11 cellular contexts compared by ENCODE assay signal in the genomic region with DNA sequence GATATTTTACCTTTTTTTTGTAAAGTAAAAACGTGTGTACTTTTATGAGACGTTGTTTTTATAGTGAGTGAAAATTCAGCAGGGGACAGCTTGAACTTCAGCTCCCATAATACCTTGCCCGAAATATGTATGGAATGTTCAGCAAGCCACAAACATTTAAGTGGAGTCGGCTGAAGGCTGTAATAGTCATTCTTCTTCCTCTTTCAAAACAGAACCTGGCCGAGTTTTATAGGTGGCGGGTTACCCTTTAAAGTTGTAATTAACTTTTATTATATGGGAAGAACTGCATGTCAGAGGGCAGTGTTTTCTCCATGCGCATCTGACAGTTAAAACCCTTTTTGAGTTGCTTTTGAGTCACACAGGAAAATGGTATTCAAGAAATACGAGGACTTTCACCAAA. TPM values are rescaled to one million over a fixed set of nuclear protein-coding genes. Genes with fewer than 3 reads are reported as not detected.
DNase-seq lines count a peak whose midpoint lies in the region; ATAC-seq and TF ChIP-seq lines count a peak whose summit lies in the region.
"Had no signal": no experiment of that assay in that cellular context is flagged by ENCODE, and none has a peak within 500 bp of the region (broad histone marks: within the 10 kb centered on the region; RNA-seq: fewer than 3 reads in every experiment).

No MANE protein-coding gene starts in this region.

- no peak overlapping the region for H3K27ac Mint-ChIP-seq in Caco-2 (ENCODE audit: unreplicated experiment)
- H3K27ac Mint-ChIP-seq in effector memory CD8-positive, alpha-beta T cell, result no peak overlapping the region

- DNase-seq in Caco-2 (peak; percentile 58 to 69), LoVo (ENCODE audit: low spot score) (peak; percentile 81), mammary epithelial cell (peak; percentile 76), myocyte (ENCODE audit: low read depth) (peak; percentile 58), NCI-H82 (lab: John Stamatoyannopoulos, UW) (no peak), SHP77 treated with DMSO at 0.1 percent for 48 hours (lab: John Stamatoyannopoulos, UW) (no peak)
- no peak for DNase-seq in effector memory CD8-positive, alpha-beta T cell
- DNase-seq: amygdala; NCI-H1417; stimulated activated CD4-positive, alpha-beta T cell treated with anti-CD3 and anti-CD28 coated beads, Interleukin-1b, Interleukin-23, amount 100 ng/mL, for 48 hours had no signal

- no peaks in the 10 kb centered on the region for H3K27me3 Mint-ChIP-seq in Caco-2 (ENCODE audit: insufficient read depth, unreplicated experiment)
- no peaks in the 10 kb centered on the region for H3K27me3 Mint-ChIP-seq in effector memory CD8-positive, alpha-beta T cell

- dilution Hi-C loops in mammary epithelial cell (cut with HindIII; ENCODE audit: low sequenced_read_pairs), result no loop called here

- POLR2A ChIA-PET in Caco-2 (lab: Charles Lee), result no interaction called here

- BruUV-seq in Caco-2 (replicated peaks; lab: Mats Ljungman, UMichigan) (no TSS peak), mammary epithelial cell (replicated peaks; lab: Mats Ljungman, UMichigan) (no TSS peak)

- H3K36me3 ChIP-seq in Caco-2 (ENCODE audit: control insufficient read depth, insufficient read depth, low read length) (no peaks in the 10 kb centered on the region), mammary epithelial cell (ENCODE audit: insufficient read depth, low read length) (no peaks in the 10 kb centered on the region)

- H3K4me3 ChIP-seq in Caco-2 (ENCODE audit: low read depth, low read length) (no peak overlapping the region), mammary epithelial cell (replicated peaks in 1 of 3; ENCODE audit: insufficient read depth in 1 of 3, low read depth in 2 of 3, low read length in 3 of 3) (peak overlapping the region in 1 of 3 experiments; percentile 6)

- in situ Hi-C loops in mammary epithelial cell (cut with MboI; ENCODE audit: low sequenced_read_pairs in 2 of 2), result no loop called here

- 3% methylated on average over 8 of the region's 8 CpGs for WGBS in mammary epithelial cell (ENCODE audit: low coverage, missing lambda C conversion rate)

- H3K9ac ChIP-seq in mammary epithelial cell (ENCODE audit: insufficient read depth, low read length), result no peak overlapping the region

- no peaks in the 10 kb centered on the region for H4K20me1 ChIP-seq in mammary epithelial cell (ENCODE audit: insufficient read depth, low read length)

- H3K27me3 ChIP-seq in Caco-2 (replicated peaks; ENCODE audit: control insufficient read depth, insufficient read depth, low read length) (no peaks in the 10 kb centered on the region), mammary epithelial cell (ENCODE audit: insufficient read depth, low read length) (peaks cover 3% of the 10 kb centered on the region)

- H2AFZ ChIP-seq in mammary epithelial cell (ENCODE audit: low read depth, low read length), result no peak overlapping the region

- ATAC-seq in HG03571 (IDR thresholded peaks at IDR 0.05; ENCODE audit: unreplicated experiment), result no peak
- ATAC-seq in effector memory CD8-positive, alpha-beta T cell (replicated peaks), result no peak

- peaks cover 12% of the 10 kb centered on the region for H3K4me1 Mint-ChIP-seq in Caco-2 (ENCODE audit: low read depth, unreplicated experiment)
- peaks cover 7 to 13% of the 10 kb centered on the region in 2 donors for H3K4me1 Mint-ChIP-seq in effector memory CD8-positive, alpha-beta T cell (ENCODE audit: low read depth in 2 of 2)

- H3K4me1 ChIP-seq in Caco-2, result peaks cover 22% of the 10 kb centered on the region
- peaks cover 16% of the 10 kb centered on the region for H3K4me1 ChIP-seq in mammary epithelial cell (ENCODE audit: insufficient read depth, low read length)

- intact Hi-C loops in Caco-2 (cut with micrococcal nuclease; ENCODE audit: unreplicated experiment), result loop anchor here (1.0 to 5.0 kb wide), 2 partner anchors 44 to 101 kb away; no protein-coding TSS in a partner anchor
- intact Hi-C loops in mammary epithelial cell (cut with micrococcal nuclease), result loop anchor here (1.0 to 5.0 kb wide), 3 partner anchors 34 to 101 kb away; no protein-coding TSS in a partner anchor

- CTCF ChIA-PET in Caco-2 (lab: Charles Lee) (no interaction called here), mammary epithelial cell (lab: Charles Lee; ENCODE audit: low non-redundant PET) (interaction anchor here (0.6 kb wide), 1 partner anchor 11 kb away, joined by 4 read pairs; no protein-coding TSS in a partner anchor)

- peaks cover 47% of the 10 kb centered on the region for H3K36me3 Mint-ChIP-seq in Caco-2 (ENCODE audit: insufficient read depth, unreplicated experiment)
- peaks cover 3% of the 10 kb centered on the region for H3K36me3 Mint-ChIP-seq in effector memory CD8-positive, alpha-beta T cell (ENCODE audit: insufficient read depth)

- no peak overlapping the region for H3K27ac ChIP-seq in mammary epithelial cell (ENCODE audit: insufficient read depth, low read depth, low read length)

- H3K4me3 Mint-ChIP-seq in Caco-2 (ENCODE audit: unreplicated experiment), result peak overlapping the region; percentile 89
- H3K4me3 Mint-ChIP-seq in effector memory CD8-positive, alpha-beta T cell, result no peak overlapping the region

- H3K79me2 ChIP-seq in mammary epithelial cell (ENCODE audit: insufficient read depth, low read length), result peaks cover 55% of the 10 kb centered on the region

- H3K9me3 Mint-ChIP-seq in Caco-2 (ENCODE audit: unreplicated experiment), result no peaks in the 10 kb centered on the region
- H3K9me3 Mint-ChIP-seq in effector memory CD8-positive, alpha-beta T cell, result no peaks in the 10 kb centered on the region

- no peaks in the 10 kb centered on the region for H3K9me3 ChIP-seq in Caco-2
- no peaks in the 10 kb centered on the region for H3K9me3 ChIP-seq in mammary epithelial cell (replicated peaks; ENCODE audit: insufficient read depth, low read length)

- H3K4me2 ChIP-seq in mammary epithelial cell (ENCODE audit: insufficient read depth, low read depth, low read length), result peak overlapping the region; percentile 67

- TF ChIP-seq CTCF in Caco-2 (IDR thresholded peaks at IDR 0.05; ENCODE audit: insufficient read depth in 1 of 2, low read depth in 1 of 2, low read length in 1 of 2, severe bottlenecking in 1 of 2, unreplicated experiment in 1 of 2), result no peak
- TF ChIP-seq CTCF in mammary epithelial cell (conservative IDR thresholded peaks at IDR 0.05 in 1 of 2, IDR thresholded peaks at IDR 0.05 in 1 of 2; ENCODE audit: extremely low read depth in 1 of 2, insufficient read depth in 1 of 2, low read depth in 1 of 2, low read length in 2 of 2), result peak in 1 of 2 donors; percentile 5

RNA-seq across cellular contexts. Expression of gene CLDN34, which starts 50.7 kb away (rescaled TPM):
- not detected in 2 replicates for total RNA-seq in Caco-2 (2022)
- under 1 TPM in 1 of 2 donors, not detected in 1; 0.52 TPM for total RNA-seq in mammary epithelial cell
- polyA plus RNA-seq in mammary epithelial cell, result 0.09 TPM
- not detected for polyA minus RNA-seq in mammary epithelial cell
- total RNA-seq in myocyte, result not detected in 2 replicates
- polyA plus RNA-seq in myocyte (2012), result 0.18 TPM

Comparison
In these comparisons a context has a peak if more than half of its experiments do, and no peak if none do; other contexts are left out.
1. DNase-seq: peak in Caco-2 (2 of 2), LoVo (single experiment), mammary epithelial cell (single experiment) and myocyte (single experiment); none in NCI-H82 (single experiment), SHP77 treated with DMSO at 0.1 percent for 48 hours (single experiment) and effector memory CD8-positive, alpha-beta T cell (0 of 3).